Comparison of ENCODE assay signal across 1 cellular context in the genomic region with DNA sequence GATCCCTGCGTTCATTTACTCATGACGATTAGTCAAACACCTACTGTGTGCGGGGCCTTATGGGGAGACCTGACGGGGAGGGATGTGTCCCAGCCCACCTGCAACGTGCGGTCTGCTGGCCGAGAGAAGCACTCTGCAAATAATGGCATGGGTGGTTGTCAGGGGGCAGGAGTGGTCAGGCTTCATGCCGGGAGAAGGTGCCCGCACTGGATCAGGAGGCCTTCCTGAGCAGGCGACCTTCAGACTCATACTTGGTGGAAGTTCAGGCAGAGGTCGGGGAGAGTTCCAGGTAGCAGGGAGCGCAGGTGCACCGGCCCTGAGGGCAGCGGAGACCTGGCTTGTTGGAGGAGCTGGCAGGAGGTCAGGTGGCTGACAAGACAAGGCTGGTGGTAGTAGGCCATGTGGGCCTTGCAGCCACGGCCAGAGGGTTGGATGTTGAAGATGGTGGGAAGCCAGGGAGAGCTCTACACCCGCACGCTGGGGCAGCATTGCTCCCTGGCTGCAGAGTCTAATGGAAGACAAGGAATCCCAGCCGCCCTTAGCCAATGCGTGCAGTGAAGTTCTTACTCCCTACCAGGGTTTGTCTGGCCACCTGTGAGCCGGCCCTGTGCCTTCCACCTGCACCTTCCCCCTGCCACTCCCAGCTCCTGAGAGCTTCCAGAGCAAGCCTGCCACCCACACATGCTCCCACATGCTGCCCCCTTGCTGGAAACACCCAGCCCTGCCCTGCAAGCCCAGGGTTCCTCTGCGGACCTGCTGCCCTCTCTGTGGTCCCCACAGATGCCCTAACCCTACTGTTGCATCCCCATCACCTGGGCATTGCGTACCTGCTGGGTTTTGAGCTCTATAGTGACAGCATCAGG.
TF ChIP-seq lines count a peak whose summit lies in the region.

No MANE protein-coding gene starts in this region.

TF ChIP-seq in H1, 55 proteins besides CTCF, POLR2A, EP300 and RAD21 (continued from another document):
- TF ChIP-seq, protein P1, sequence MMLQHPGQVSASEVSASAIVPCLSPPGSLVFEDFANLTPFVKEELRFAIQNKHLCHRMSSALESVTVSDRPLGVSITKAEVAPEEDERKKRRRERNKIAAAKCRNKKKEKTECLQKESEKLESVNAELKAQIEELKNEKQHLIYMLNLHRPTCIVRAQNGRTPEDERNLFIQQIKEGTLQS (IDR thresholded peaks at IDR 0.05; ENCODE audit: insufficient read depth, low read depth, low read length): no peak
TF ChIP-seq in H1: peak in this region for 0.
